Comparison of ENCODE assay signal across 25 cellular contexts in the genomic region with DNA sequence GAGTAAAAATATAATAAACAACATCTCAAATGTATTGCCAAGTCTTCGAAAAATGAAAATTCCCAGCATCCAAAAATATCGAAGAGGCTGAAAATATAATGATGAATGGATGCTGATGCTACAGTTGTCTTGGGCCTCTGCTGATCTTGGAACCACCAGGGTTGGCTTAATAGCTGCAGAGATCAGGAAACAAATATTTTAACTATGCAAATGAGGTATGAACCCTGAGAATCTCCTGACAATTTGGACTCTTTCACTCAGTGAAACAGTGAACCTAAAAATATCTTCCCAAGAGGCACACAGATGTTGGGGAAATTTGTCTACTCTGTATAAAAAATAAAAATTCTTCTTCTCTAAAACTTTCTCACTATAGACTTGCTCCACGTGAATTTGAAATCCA.
DNase-seq lines count a peak whose midpoint lies in the region; ATAC-seq lines count a peak whose summit lies in the region.
"Had no signal": no experiment of that assay in that cellular context is flagged by ENCODE, and none has a peak within 500 bp of the region (broad histone marks: within the 10 kb centered on the region; RNA-seq: fewer than 3 reads in every experiment).

No MANE protein-coding gene starts in this region.

- DNase-seq in EL = peak; percentile 23
- DNase-seq in HCEC 1CT = peak; percentile 6
- DNase-seq in fibroblast of peridontal ligament (ENCODE audit: extremely low read depth) = peak; percentile 48
- DNase-seq in NOMO-1 treated with DMSO at 0.1 percent for 48 hours (lab: John Stamatoyannopoulos, UW; ENCODE audit: unreplicated experiment) = no peak
- no peak for DNase-seq in hypothalamus (lab: John Stamatoyannopoulos, UW)
- no peak for DNase-seq in NCI-H510A (lab: John Stamatoyannopoulos, UW)
- DNase-seq: CD4-positive, CD25-positive, alpha-beta regulatory T cell; DMS153; DND-41; H9; HFFc6; KG1; MG63; NCI-H1105 treated with DMSO at 0.1 percent for 48 hours; NCI-H146; NCI-H1930; NCI-H2107; NCI-H524 treated with DMSO at 0.1 percent for 48 hours; NCI-H82; NK-92 treated with Interleukin-12 subunit alpha and Interleukin-12 subunit beta, amount 100 ng/mL, for 24 hours; PC-9; SJCRH30; T-cell had no signal

- ATAC-seq in HG03025 (IDR thresholded peaks at IDR 0.05; ENCODE audit: low FRiP score, unreplicated experiment) = no peak
- ATAC-seq: Right ventricle myocardium inferior, T-cell had no signal

Comparison
In these comparisons a context has a peak if more than half of its experiments do, and no peak if none do; other contexts are left out.
1. DNase-seq: peak in EL (single experiment), HCEC 1CT (single experiment) and fibroblast of peridontal ligament (single experiment); none in NOMO-1 treated with DMSO at 0.1 percent for 48 hours (single experiment), hypothalamus (0 of 51) and NCI-H510A (single experiment).